ENCODE assay signal across 9 cellular contexts in genomic region chr4:83124079-83124780, GRCh38. TPM values are rescaled to one million over a fixed set of nuclear protein-coding genes. Genes with fewer than 3 reads are reported as not detected.
DNase-seq lines count a peak whose midpoint lies in the region; ATAC-seq and TF ChIP-seq lines count a peak whose summit lies in the region.
"Had no signal": no experiment of that assay in that cellular context is flagged by ENCODE, and none has a peak within 500 bp of the region (broad histone marks: within the 10 kb centered on the region; RNA-seq: fewer than 3 reads in every experiment).

No MANE protein-coding gene starts in this region.

- no peak overlapping the region for H4K8ac ChIP-seq in neuronal stem cell (ENCODE audit: low read depth, low read length)

- no peaks in the 10 kb centered on the region for H3K27me3 Mint-ChIP-seq in Calu3 (ENCODE audit: unreplicated experiment)

- H3K27ac ChIP-seq in neuronal stem cell (replicated peaks; ENCODE audit: low read length), result no peak overlapping the region

- no peaks in the 10 kb centered on the region for H3K4me1 ChIP-seq in neuronal stem cell (ENCODE audit: control insufficient read depth in 2 of 2, insufficient read depth in 1 of 2, low read depth in 1 of 2, low read length in 2 of 2)

- H2AK5ac ChIP-seq in neuronal stem cell (ENCODE audit: low read depth, low read length), result no peak overlapping the region

- no peak overlapping the region for H3K4me2 ChIP-seq in neuronal stem cell (ENCODE audit: insufficient read depth, low read length, poor library complexity, severe bottlenecking)

- no peak overlapping the region for H3K9ac ChIP-seq in neuronal stem cell (ENCODE audit: low read depth, low read length, poor library complexity)

- no peak overlapping the region for H2BK15ac ChIP-seq in neuronal stem cell (ENCODE audit: low read length)

- peaks cover 2 to 4% of the 10 kb centered on the region in 2 donors for H3K9me3 ChIP-seq in neuronal stem cell (replicated peaks in 1 of 2; ENCODE audit: control insufficient read depth in 2 of 2, insufficient read depth in 1 of 2, low read depth in 1 of 2, low read length in 2 of 2)

- H3K36me3 Mint-ChIP-seq in Calu3 (ENCODE audit: insufficient read depth, unreplicated experiment), result no peaks in the 10 kb centered on the region

- no peak overlapping the region for H3K18ac ChIP-seq in neuronal stem cell (ENCODE audit: low read length)

- peak; percentile 94 for DNase-seq in SKM-1 treated with dmso at 0.1 percent for 144 hours (lab: John Stamatoyannopoulos, UW; ENCODE audit: unreplicated experiment)
- DNase-seq in neuronal stem cell (ENCODE audit: low spot score), result no peak
- no peak for DNase-seq in NCI-H510A treated with DMSO at 0.1 percent for 48 hours (lab: John Stamatoyannopoulos, UW)
- DNase-seq in HuH-7 (ENCODE audit: low spot score), result no peak
- no peak for DNase-seq in Calu3
- DNase-seq: activated naive CD4-positive, alpha-beta T cell treated with anti-CD3 and anti-CD28 coated beads, Interleukin-2, amount 10 ng/mL, durations not matched to agents 7 days and 5 days; kidney had no signal

- no peak for TF ChIP-seq CTCF in Calu3 (IDR thresholded peaks at IDR 0.05; ENCODE audit: unreplicated experiment)

- no peak overlapping the region for H2BK120ac ChIP-seq in neuronal stem cell (ENCODE audit: low read depth, low read length)

- H3K9me3 Mint-ChIP-seq in Calu3 (ENCODE audit: low read depth, unreplicated experiment), result peaks cover 4% of the 10 kb centered on the region

- H3K4me3 Mint-ChIP-seq in Calu3 (ENCODE audit: low read depth, unreplicated experiment), result no peak overlapping the region
- H3K4me3 Mint-ChIP-seq: activated naive CD4-positive, alpha-beta T cell treated with anti-CD3 and anti-CD28 coated beads, Interleukin-2, amount 10 ng/mL, durations not matched to agents 7 days and 5 days had no signal

- H2AFZ ChIP-seq in neuronal stem cell (ENCODE audit: low read length), result no peak overlapping the region

- no CpG with 5 or more reads among the region's 10 CpGs for WGBS in neuronal stem cell (ENCODE audit: extremely low coverage in 2 of 2, insufficient read length in 2 of 2, insufficient replicate concordance in 1 of 2), 2 donors

- ATAC-seq in GM18909 (IDR thresholded peaks at IDR 0.05; ENCODE audit: poor library complexity, unreplicated experiment), result peak; percentile 76
- ATAC-seq in HG03097 (IDR thresholded peaks at IDR 0.05; ENCODE audit: low FRiP score, unreplicated experiment), result peak; percentile 71

- no peak overlapping the region for H2BK12ac ChIP-seq in neuronal stem cell (ENCODE audit: low read length)

- H4K91ac ChIP-seq in neuronal stem cell (ENCODE audit: low read depth, low read length, poor library complexity), result no peak overlapping the region

- H3K79me1 ChIP-seq in neuronal stem cell (ENCODE audit: low read depth, low read length), result no peaks in the 10 kb centered on the region

- H3K4ac ChIP-seq in neuronal stem cell (ENCODE audit: low read length), result no peak overlapping the region

- H3K27me3 ChIP-seq in neuronal stem cell (ENCODE audit: control insufficient read depth in 3 of 3, insufficient read depth in 3 of 3, low read depth in 1 of 3, low read length in 3 of 3), result no peaks in the 10 kb centered on the region

- peak overlapping the region; percentile 56 for H3K14ac ChIP-seq in neuronal stem cell (ENCODE audit: low read length)

- H2BK5ac ChIP-seq in neuronal stem cell (ENCODE audit: low read length), result no peak overlapping the region

- CTCF ChIA-PET in Calu3 (lab: Charles Lee), result interaction anchor here (0.6 kb wide), 1 partner anchor 13 kb away, joined by 4 read pairs; no protein-coding TSS in a partner anchor

- intact Hi-C loops in Calu3 (cut with micrococcal nuclease; ENCODE audit: unreplicated experiment), result no loop called here

- peaks cover 6% of the 10 kb centered on the region for H3K4me1 Mint-ChIP-seq in Calu3 (ENCODE audit: low read depth, unreplicated experiment)

- H3K23ac ChIP-seq in neuronal stem cell (ENCODE audit: low read depth, low read length, poor library complexity), result no peak overlapping the region

- no peak overlapping the region for H3K27ac Mint-ChIP-seq in Calu3 (ENCODE audit: unreplicated experiment)
- H3K27ac Mint-ChIP-seq: activated naive CD4-positive, alpha-beta T cell treated with anti-CD3 and anti-CD28 coated beads, Interleukin-2, amount 10 ng/mL, durations not matched to agents 7 days and 5 days had no signal

- H3K4me3 ChIP-seq in neuronal stem cell (ENCODE audit: low read length in 2 of 2), result no peak overlapping the region

- H3K36me3 ChIP-seq in neuronal stem cell (replicated peaks in 1 of 2; ENCODE audit: control insufficient read depth in 2 of 2, insufficient read depth in 2 of 2, low read length in 2 of 2), result no peaks in the 10 kb centered on the region

- BruUV-seq in Calu3 (replicated peaks; lab: Mats Ljungman, UMichigan), result no TSS peak

RNA-seq across cellular contexts. Expression of gene PLAC8, which starts 9.7 kb away (rescaled TPM):
- 0.10 TPM for polyA plus RNA-seq in neuronal stem cell (2013, experiment 1 of 2)
- polyA plus RNA-seq in neuronal stem cell (2013, experiment 2 of 2), result 0.19 TPM
- 6.3 and 12.6 TPM in 2 replicates for total RNA-seq in Calu3 (2022)
